8 cellular contexts compared by ENCODE assay signal in the genomic region with DNA sequence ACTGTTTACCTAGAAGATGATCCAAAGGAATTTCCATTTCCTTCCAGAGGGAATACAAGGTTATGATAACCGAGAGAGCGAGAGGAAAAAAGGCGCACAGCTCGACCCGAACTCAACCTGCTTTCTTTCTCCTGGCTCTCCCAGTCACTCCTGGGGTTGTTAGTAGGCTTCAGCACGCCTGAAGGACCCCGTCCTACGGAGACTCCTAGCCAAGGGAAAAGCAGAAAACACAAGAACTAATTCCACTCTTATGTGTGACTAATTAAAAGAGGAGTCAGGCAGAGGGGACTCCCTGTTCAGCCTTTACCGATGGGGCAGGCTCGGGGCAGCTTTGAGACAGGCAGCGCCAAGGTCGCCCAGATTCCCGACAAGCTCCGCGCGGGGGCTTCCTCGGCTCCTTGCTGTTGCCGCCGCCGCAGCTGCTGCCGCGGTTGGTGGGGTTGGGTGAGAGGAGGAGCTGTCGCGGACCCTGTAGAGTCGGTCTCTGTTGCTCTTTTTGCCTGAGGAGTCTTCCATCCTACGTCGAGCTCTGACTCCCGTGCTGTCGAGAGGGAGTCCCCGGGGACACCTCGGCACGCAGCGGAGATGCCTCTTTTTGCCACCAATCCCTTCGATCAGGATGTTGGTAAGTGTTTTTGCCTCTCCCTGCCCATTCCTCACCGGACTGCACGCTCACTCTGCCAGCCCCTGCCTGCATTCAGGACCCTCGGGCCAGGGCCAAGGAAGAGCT. TPM values are rescaled to one million over a fixed set of nuclear protein-coding genes. Genes with fewer than 3 reads are reported as not detected.
DNase-seq lines count a peak whose midpoint lies in the region; ATAC-seq and TF ChIP-seq lines count a peak whose summit lies in the region.

Gene STAM (plus strand): TSS at position 397 of the 730 bp plus-strand sequence. CDS start 189 bp downstream, at position 586.

- H3K4me3 ChIP-seq in cardiac fibroblast (replicated peaks in 1 of 2; ENCODE audit: low read depth in 2 of 2, low read length in 2 of 2) (peak within 1 kb of the TSS; percentile 94 to 97), spleen (peak within 1 kb of the TSS; percentile 62 to 91 (median 76))

- intact Hi-C loops in activated B cell treated with CpG ODN at 0.5 μM for 24 hours (cut with micrococcal nuclease) (loop anchor here (1.0 to 2.0 kb wide), 7 partner anchors 11 to 1015 kb away; partner anchors contain the start of genes ARL5B, HACD1 and RSU1), spleen (cut with DNase I; ENCODE audit: low total_unique reads) (no loop called here)

- H3K27me3 Mint-ChIP-seq in activated B cell treated with CpG ODN at 0.5 μM for 24 hours (no peaks in the 10 kb centered on the region), immature natural killer cell (ENCODE audit: low read depth in 3 of 3) (peaks cover 14 to 21% (median 20%) of the 10 kb centered on the region in 3 donors)

- peak within 1 kb of the TSS; percentile 95 to 99 (median 96) for H3K27ac ChIP-seq in spleen

- H3K36me3 Mint-ChIP-seq in activated B cell treated with CpG ODN at 0.5 μM for 24 hours (ENCODE audit: low read depth) (peaks cover 22% of the 10 kb centered on the region), immature natural killer cell (peaks cover 0 to 6% (median 0%) of the 10 kb centered on the region in 3 donors)

- POLR2A ChIA-PET in activated B cell treated with CpG ODN at 0.5 μM for 24 hours (lab: Charles Lee): interaction anchor here (0.5 to 2.5 kb wide), 24 partner anchors 12 to 1015 kb away, joined by 3 to 27 read pairs (median 4); partner anchors contain the start of genes ARL5B, HACD1 and RSU1

- H3K9me3 ChIP-seq in spleen: peaks cover 0 to 6% (median 0%) of the 10 kb centered on the region in 8 donors

- DNase-seq in AG09319 (ENCODE audit: extremely low read depth, low read depth): peak; percentile 80
- peak; percentile 88 for DNase-seq in NCI-H345 (lab: John Stamatoyannopoulos, UW)
- DNase-seq in activated B cell treated with CpG ODN at 0.5 μM for 24 hours: peak; percentile 86
- DNase-seq in cardiac fibroblast (ENCODE audit: low read depth in 2 of 2): peak; percentile 95 to 96
- peak; percentile 95 to 97 (median 96) for DNase-seq in immature natural killer cell
- peak; percentile 98 for DNase-seq in spleen

- no peaks in the 10 kb centered on the region for H3K36me3 ChIP-seq in spleen

- peak in 1 of 3 donors; percentile 22 for TF ChIP-seq POLR2A in spleen (IDR thresholded peaks at IDR 0.05)

- CTCF ChIA-PET in activated B cell treated with CpG ODN at 0.5 μM for 24 hours (lab: Charles Lee): interaction anchor here (1.0 to 1.4 kb wide), 4 partner anchors 11 to 98 kb away, joined by 3 to 4 read pairs (median 3); no protein-coding TSS in a partner anchor

- no peaks in the 10 kb centered on the region for H3K27me3 ChIP-seq in spleen (replicated peaks in 1 of 7)

- H3K9me3 Mint-ChIP-seq in activated B cell treated with CpG ODN at 0.5 μM for 24 hours: peaks cover 2% of the 10 kb centered on the region
- no peaks in the 10 kb centered on the region for H3K9me3 Mint-ChIP-seq in immature natural killer cell

- H3K4me1 Mint-ChIP-seq in activated B cell treated with CpG ODN at 0.5 μM for 24 hours (peaks cover 54% of the 10 kb centered on the region), immature natural killer cell (peaks cover 52 to 72% of the 10 kb centered on the region in 2 donors)

- peaks cover 28 to 69% (median 56%) of the 10 kb centered on the region in 6 donors for H3K4me1 ChIP-seq in spleen

- ATAC-seq in GM19025 (IDR thresholded peaks at IDR 0.05; ENCODE audit: low read depth, unreplicated experiment): peak; percentile 88
- ATAC-seq in HG03280 (IDR thresholded peaks at IDR 0.05; ENCODE audit: unreplicated experiment): peak; percentile 92
- peak; percentile 91 for ATAC-seq in activated B cell treated with CpG ODN at 0.5 μM for 24 hours (ENCODE audit: low read depth)

- H3K4me3 Mint-ChIP-seq in activated B cell treated with CpG ODN at 0.5 μM for 24 hours: peak within 1 kb of the TSS; percentile 99
- H3K4me3 Mint-ChIP-seq in immature natural killer cell: peak within 1 kb of the TSS; percentile 92 to 99 (median 99)

- WGBS in spleen, 5 donors: 0 to 1% (median 0%) methylated on average over 30 to 37 of the region's 37 CpGs

- TF ChIP-seq CTCF in AG09319 (IDR thresholded peaks at IDR 0.05; ENCODE audit: low read depth, low read length) (no peak), activated B cell treated with CpG ODN at 0.5 μM for 24 hours (IDR thresholded peaks at IDR 0.05) (no peak), cardiac fibroblast (IDR thresholded peaks at IDR 0.05; ENCODE audit: low read depth, low read length) (no peak), spleen (IDR thresholded peaks at IDR 0.05 in 8 of 11, conservative IDR thresholded peaks at IDR 0.05 in 3 of 11) (peak in 1 of 11 experiments; percentile 18)

- H3K27ac Mint-ChIP-seq in activated B cell treated with CpG ODN at 0.5 μM for 24 hours (peak within 1 kb of the TSS; percentile 100), immature natural killer cell (peak within 1 kb of the TSS; percentile 99 to 100 (median 100))

RNA-seq across cellular contexts. Expression of gene STAM, which starts in this region (rescaled TPM):
- 25.5 and 28.7 TPM in 2 replicates for total RNA-seq in activated B cell treated with CpG ODN at 0.5 μM for 24 hours
- polyA plus RNA-seq in immature natural killer cell: 1 to 10 TPM; 7.3 to 10.0 (median 7.9) TPM
- 10 to 100 TPM; 19.0 to 28.6 (median 22.2) TPM for total RNA-seq in spleen
- 1 to 10 TPM; 5.6 to 7.9 (median 6.3) TPM for polyA plus RNA-seq in spleen

Comparison
In these comparisons a context has a peak if more than half of its experiments do, and no peak if none do; other contexts are left out.
1. Peak in every context shown above with its lines: DNase-seq, ATAC-seq, H3K4me3 ChIP-seq and H3K27ac ChIP-seq.